In genomic region chr12:68856510-68856909, GRCh38 we compare ENCODE assay signal across 22 cellular contexts.
"Had no signal": no experiment of that assay in that cellular context is flagged by ENCODE, and none has a peak within 500 bp of the region (broad histone marks: within the 10 kb centered on the region; RNA-seq: fewer than 3 reads in every experiment).

No MANE protein-coding gene starts in this region.

- DNase-seq: activated CD4-positive, alpha-beta T cell treated with anti-CD3 and anti-CD28 coated beads, Interleukin-2, amount 50 U/mL, for 1 hour; activated CD8-positive, alpha-beta memory T cell treated with anti-CD3 and anti-CD28 coated beads for 24 hours; activated CD8-positive, alpha-beta memory T cell treated with anti-CD3 and anti-CD28 coated beads, Interleukin-2, amount 50 U/mL, for 48 hours; activated effector memory CD4-positive, alpha-beta T cell treated with Interleukin-2 at 50 U/mL for 16 hours; activated naive CD4-positive, alpha-beta T cell treated with anti-CD3 and anti-CD28 coated beads, Interleukin-2, amount 10 ng/mL, durations not matched to agents 7 days and 5 days; activated naive CD8-positive, alpha-beta T cell treated with anti-CD3 and anti-CD28 coated beads, Interleukin-2, amount 50 U/mL, for 24 hours; activated T-cell treated with anti-CD3 and anti-CD28 coated beads, Interleukin-2, amount 50 U/mL, for 48 hours; aorta; gastrocnemius medialis; heart left ventricle; kidney; left ventricle myocardium inferior; naive thymus-derived CD8-positive, alpha-beta T cell; psoas muscle; right cardiac atrium; stimulated activated CD4-positive, alpha-beta T cell treated with anti-CD3 and anti-CD28 coated beads, Interleukin-2, amount 100 ng/mL, for 48 hours; trophoblast cell had no signal

- H3K36me3 ChIP-seq: gastrocnemius medialis, left ventricle myocardium inferior, suprapubic skin had no signal

- H3K9me3 ChIP-seq: gastrocnemius medialis, heart left ventricle, left ventricle myocardium inferior, psoas muscle, suprapubic skin had no signal

- H3K27me3 ChIP-seq: gastrocnemius medialis, heart left ventricle, suprapubic skin had no signal

- H3K36me3 Mint-ChIP-seq: activated naive CD4-positive, alpha-beta T cell treated with anti-CD3 and anti-CD28 coated beads, Interleukin-2, amount 10 ng/mL, durations not matched to agents 7 days and 5 days; memory B cell; naive thymus-derived CD8-positive, alpha-beta T cell had no signal

- ATAC-seq: activated CD4-positive, CD25-positive, alpha-beta regulatory T cell treated with anti-CD3 and anti-CD28 coated beads, Interleukin-2, amount 50 U/mL, for 24 hours; activated naive CD8-positive, alpha-beta T cell treated with anti-CD3 and anti-CD28 coated beads, Interleukin-2, amount 50 U/mL, for 24 hours; gastrocnemius medialis; heart left ventricle; naive thymus-derived CD8-positive, alpha-beta T cell; psoas muscle; right cardiac atrium had no signal

- H3K4me1 Mint-ChIP-seq: activated naive CD4-positive, alpha-beta T cell treated with anti-CD3 and anti-CD28 coated beads, Interleukin-2, amount 10 ng/mL, durations not matched to agents 7 days and 5 days; memory B cell had no signal

- H3K4me3 Mint-ChIP-seq: activated naive CD4-positive, alpha-beta T cell treated with anti-CD3 and anti-CD28 coated beads, Interleukin-2, amount 10 ng/mL, durations not matched to agents 7 days and 5 days; activated naive CD8-positive, alpha-beta T cell treated with anti-CD3 and anti-CD28 coated beads, Interleukin-2, amount 50 U/mL, for 24 hours; memory B cell; naive thymus-derived CD8-positive, alpha-beta T cell; stimulated activated naive CD8-positive, alpha-beta T cell treated with anti-CD3 and anti-CD28 coated beads, Interleukin-15, Interleukin-2, amounts not matched to agents 100 ng/mL and 50 ng/mL, for 24 hours had no signal

- H3K4me3 ChIP-seq: coronary artery, gastrocnemius medialis, heart left ventricle, left ventricle myocardium inferior, psoas muscle, suprapubic skin had no signal

- H3K27me3 Mint-ChIP-seq: activated naive CD4-positive, alpha-beta T cell treated with anti-CD3 and anti-CD28 coated beads, Interleukin-2, amount 10 ng/mL, durations not matched to agents 7 days and 5 days; activated naive CD8-positive, alpha-beta T cell treated with anti-CD3 and anti-CD28 coated beads, Interleukin-2, amount 50 U/mL, for 24 hours; stimulated activated naive CD8-positive, alpha-beta T cell treated with anti-CD3 and anti-CD28 coated beads, Interleukin-15, Interleukin-2, amounts not matched to agents 100 ng/mL and 50 ng/mL, for 24 hours had no signal

- H3K9me3 Mint-ChIP-seq: activated naive CD4-positive, alpha-beta T cell treated with anti-CD3 and anti-CD28 coated beads, Interleukin-2, amount 10 ng/mL, durations not matched to agents 7 days and 5 days; activated naive CD8-positive, alpha-beta T cell treated with anti-CD3 and anti-CD28 coated beads, Interleukin-2, amount 50 U/mL, for 24 hours; memory B cell; naive thymus-derived CD8-positive, alpha-beta T cell; stimulated activated naive CD8-positive, alpha-beta T cell treated with anti-CD3 and anti-CD28 coated beads, Interleukin-15, Interleukin-2, amounts not matched to agents 100 ng/mL and 50 ng/mL, for 24 hours had no signal

- H3K4me1 ChIP-seq: gastrocnemius medialis, heart left ventricle, left ventricle myocardium inferior, psoas muscle, suprapubic skin had no signal

- H3K27ac ChIP-seq: coronary artery, gastrocnemius medialis, heart left ventricle, left ventricle myocardium inferior, psoas muscle, suprapubic skin had no signal

- H3K27ac Mint-ChIP-seq: activated naive CD4-positive, alpha-beta T cell treated with anti-CD3 and anti-CD28 coated beads, Interleukin-2, amount 10 ng/mL, durations not matched to agents 7 days and 5 days; activated naive CD8-positive, alpha-beta T cell treated with anti-CD3 and anti-CD28 coated beads, Interleukin-2, amount 50 U/mL, for 24 hours; memory B cell; naive thymus-derived CD8-positive, alpha-beta T cell; stimulated activated naive CD8-positive, alpha-beta T cell treated with anti-CD3 and anti-CD28 coated beads, Interleukin-15, Interleukin-2, amounts not matched to agents 100 ng/mL and 50 ng/mL, for 24 hours had no signal
